ENCODE assay signal across 8 cellular contexts in genomic region chr9:36137392-36138004, GRCh38. TPM values are rescaled to one million over a fixed set of nuclear protein-coding genes. Genes with fewer than 3 reads are reported as not detected.
DNase-seq lines count a peak whose midpoint lies in the region; ATAC-seq and TF ChIP-seq lines count a peak whose summit lies in the region.

No MANE protein-coding gene starts in this region.

- peak overlapping the region; percentile 90 for H3K4me3 Mint-ChIP-seq in osteocyte (ENCODE audit: unreplicated experiment)

- no TSS peak for BruUV-seq in Panc1 (replicated peaks; lab: Mats Ljungman, UMichigan)

- H3K4me1 ChIP-seq in DOHH2 (ENCODE audit: control insufficient read depth, low read length) (peaks cover 16% of the 10 kb centered on the region; the same call in 1 of the 2 replicates), Panc1 (ENCODE audit: control insufficient read depth, insufficient read depth, low read length) (peaks cover 10% of the 10 kb centered on the region)

- peak overlapping the region; percentile 59 for H3K4me2 ChIP-seq in DOHH2 (ENCODE audit: low read length)

- no peaks in the 10 kb centered on the region for H3K79me2 ChIP-seq in DOHH2 (ENCODE audit: control insufficient read depth, low read length)

- TF ChIP-seq CTCF in DOHH2 (IDR thresholded peaks at IDR 0.05; ENCODE audit: low read depth, low read length, poor library complexity, severe bottlenecking) (no peak), Panc1 (IDR thresholded peaks at IDR 0.05) (no peak), fibroblast of mammary gland (conservative IDR thresholded peaks at IDR 0.05; ENCODE audit: control insufficient read depth, insufficient read depth, low read depth, low read length) (no peak), osteocyte (IDR thresholded peaks at IDR 0.05) (no peak), GM10266 (IDR thresholded peaks at IDR 0.05; ENCODE audit: control insufficient read depth, insufficient read depth, low read depth, missing control alignments) (no peak)

- H3K27ac ChIP-seq in DOHH2 (ENCODE audit: low read depth, low read length): no peak overlapping the region
- no peak overlapping the region for H3K27ac ChIP-seq in Panc1 (ENCODE audit: low read length)

- H4K20me1 ChIP-seq in DOHH2 (ENCODE audit: control insufficient read depth, insufficient read depth, low read depth, low read length): no peaks in the 10 kb centered on the region

- H3K9me3 Mint-ChIP-seq in osteocyte (ENCODE audit: unreplicated experiment): no peaks in the 10 kb centered on the region

- CTCF ChIA-PET in Panc1 (lab: Charles Lee): no interaction called here

- H3F3A ChIP-seq in DOHH2 (ENCODE audit: control insufficient read depth, insufficient read depth): no peaks in the 10 kb centered on the region

- ATAC-seq in Panc1: no peak; the same call in 1 of the 2 replicates
- no peak for ATAC-seq in GM21447 (IDR thresholded peaks at IDR 0.05; ENCODE audit: unreplicated experiment)
- no peak for ATAC-seq in HG03378 (IDR thresholded peaks at IDR 0.05; ENCODE audit: unreplicated experiment)

- no peaks in the 10 kb centered on the region for H3K9me2 ChIP-seq in DOHH2 (replicated peaks; ENCODE audit: control insufficient read depth, low read length)

- POLR2A ChIA-PET in Panc1 (lab: Charles Lee): no interaction called here

- H3K27me3 ChIP-seq in DOHH2 (ENCODE audit: control insufficient read depth, low read length): peaks cover 38% of the 10 kb centered on the region
- H3K27me3 ChIP-seq in Panc1 (ENCODE audit: control insufficient read depth, insufficient read depth, low read length): peaks cover 11% of the 10 kb centered on the region

- intact Hi-C loops in Panc1 (cut with micrococcal nuclease; ENCODE audit: unreplicated experiment): no loop called here

- no peaks in the 10 kb centered on the region for H3K36me3 ChIP-seq in DOHH2 (ENCODE audit: control insufficient read depth, low read length)
- H3K36me3 ChIP-seq in Panc1 (ENCODE audit: control insufficient read depth, insufficient read depth, low read length): no peaks in the 10 kb centered on the region

- peaks cover 32% of the 10 kb centered on the region for H3K4me1 Mint-ChIP-seq in osteocyte (ENCODE audit: unreplicated experiment)

- DNase-seq in Panc1 (ENCODE audit: low read depth, low spot score) (no peak), fibroblast of mammary gland (ENCODE audit: low read depth) (peak; percentile 33), osteocyte (ENCODE audit: extremely low spot score, unreplicated experiment) (no peak), GM19240 (ENCODE audit: insufficient read length, low spot score) (no peak), GM10266 (ENCODE audit: extremely low spot score) (no peak)

- no peaks in the 10 kb centered on the region for H3K27me3 Mint-ChIP-seq in osteocyte (ENCODE audit: unreplicated experiment)

- H3K9me3 ChIP-seq in DOHH2 (ENCODE audit: control insufficient read depth, insufficient read depth, low read length): no peaks in the 10 kb centered on the region
- no peaks in the 10 kb centered on the region for H3K9me3 ChIP-seq in Panc1 (ENCODE audit: control insufficient read depth, insufficient read depth, low read depth, low read length)

- H3K4me3 ChIP-seq in DOHH2 (ENCODE audit: low read length) (peak overlapping the region; percentile 63), Panc1 (ENCODE audit: low read depth in 2 of 2, low read length in 2 of 2) (peak overlapping the region; percentile 49 to 61; a peak in 3 of 4 replicates), fibroblast of mammary gland (ENCODE audit: control insufficient read depth, low read depth, low read length) (peak overlapping the region; percentile 54)

- H3K27ac Mint-ChIP-seq in osteocyte (ENCODE audit: unreplicated experiment): peak overlapping the region; percentile 69

- H3K36me3 Mint-ChIP-seq in osteocyte (ENCODE audit: unreplicated experiment): no peaks in the 10 kb centered on the region

- in situ Hi-C loops in Panc1 (cut with HindIII; ENCODE audit: low pct_unique_long_range_greater_than_20kb, low sequenced_read_pairs): no loop called here

RNA-seq across cellular contexts. Expression of gene GLIPR2, which starts 1.0 kb away (rescaled TPM):
- total RNA-seq in Panc1 (2021; ENCODE audit: unreplicated experiment) (4.9 TPM), osteocyte (29.1 and 30.6 TPM in 2 replicates)
- polyA plus RNA-seq in Panc1 (2012; ENCODE audit: insufficient read length): 2.7 TPM

RNA-seq across cellular contexts. Expression of gene CCIN, which starts 31.7 kb away (rescaled TPM):
- total RNA-seq in Panc1 (2021; ENCODE audit: unreplicated experiment) (0.13 TPM), osteocyte (not detected in 2 replicates)
- polyA plus RNA-seq in Panc1 (2012; ENCODE audit: insufficient read length): not detected

RNA-seq across cellular contexts. Expression of gene CLTA, which starts 53.2 kb away (rescaled TPM):
- total RNA-seq in Panc1 (2021; ENCODE audit: unreplicated experiment): 760 TPM
- 733 TPM for polyA plus RNA-seq in Panc1 (2012; ENCODE audit: insufficient read length)
- 260 and 281 TPM in 2 replicates for total RNA-seq in osteocyte
